1 cellular context compared by ENCODE assay signal in the genomic region with DNA sequence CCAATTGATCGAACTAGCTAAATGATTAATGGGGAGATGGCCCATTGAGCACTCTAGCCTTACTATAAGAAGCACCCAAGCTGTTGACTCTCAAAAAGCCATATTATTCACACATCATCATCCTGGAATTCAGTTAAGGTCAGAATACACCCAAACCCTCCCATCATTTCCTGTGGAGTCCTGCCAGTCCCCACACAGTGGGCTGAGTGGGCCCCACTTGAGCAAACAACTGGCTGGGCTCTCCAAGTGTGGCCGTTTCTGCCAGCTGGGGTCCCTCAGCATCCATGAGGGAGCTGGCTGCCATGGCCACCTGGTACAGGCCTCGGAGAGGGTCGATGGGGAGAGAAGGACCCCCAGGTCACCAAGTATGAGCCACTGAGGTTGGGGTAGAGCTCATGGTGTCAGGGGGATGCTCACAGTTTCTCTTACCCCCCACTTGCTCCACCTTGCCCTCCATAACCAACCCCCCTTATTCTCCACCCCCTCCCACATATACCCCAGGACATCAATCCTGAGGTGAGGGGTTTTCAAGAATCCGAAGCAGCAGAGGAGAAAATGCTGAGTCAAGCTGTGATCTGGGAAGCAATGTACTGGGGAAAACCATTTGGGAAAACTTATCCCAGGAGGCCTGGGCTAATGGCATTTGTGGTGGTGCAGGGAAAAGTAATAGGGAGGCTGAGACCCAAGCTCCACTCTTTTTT.
A peak's percentile ranks its signal among the peaks of the same experiment; 100 is the strongest.
TF ChIP-seq lines count a peak whose summit lies in the region.

No MANE protein-coding gene starts in this region.

TF ChIP-seq in HepG2, 621 proteins besides CTCF, POLR2A, EP300 and RAD21:
- TF ChIP-seq ZNF609 (CRISPR knock-in tag; IDR thresholded peaks at IDR 0.05; ENCODE audit: borderline replicate concordance) (no peak), MAFK (conservative IDR thresholded peaks at IDR 0.05 in 1 of 2, IDR thresholded peaks at IDR 0.05 in 1 of 2; ENCODE audit: low read length in 2 of 2) (0 out of 4 replicates have a peak, but pooled peaks of 1 of the 2 experiments have one; percentile 22)
